1 cellular context compared by ENCODE assay signal in the genomic region with DNA sequence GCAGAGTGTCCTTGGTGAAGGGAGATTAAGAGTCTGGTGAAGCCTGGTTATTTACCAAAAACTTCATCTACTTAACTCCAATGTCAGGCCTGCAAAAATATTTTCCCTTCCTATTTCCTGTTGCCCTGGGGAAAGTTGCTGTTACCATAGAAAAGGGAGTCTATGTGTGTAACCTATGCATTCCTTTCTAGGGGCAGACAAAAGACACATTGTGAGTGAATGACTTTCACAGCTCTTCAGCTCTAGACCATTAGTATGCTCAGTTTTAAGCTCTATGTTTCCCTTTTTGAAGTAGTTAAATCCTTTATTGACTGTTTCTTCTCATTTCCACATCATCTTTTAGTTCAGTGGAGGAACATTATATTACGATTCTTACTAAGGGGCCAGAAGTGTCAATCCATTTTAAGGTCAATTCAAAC.
TF ChIP-seq lines count a peak whose summit lies in the region.

No MANE protein-coding gene starts in this region.

TF ChIP-seq in HCT116, 20 proteins besides CTCF, POLR2A, EP300 and RAD21 (continued from another document):
- TF ChIP-seq, protein P1, sequence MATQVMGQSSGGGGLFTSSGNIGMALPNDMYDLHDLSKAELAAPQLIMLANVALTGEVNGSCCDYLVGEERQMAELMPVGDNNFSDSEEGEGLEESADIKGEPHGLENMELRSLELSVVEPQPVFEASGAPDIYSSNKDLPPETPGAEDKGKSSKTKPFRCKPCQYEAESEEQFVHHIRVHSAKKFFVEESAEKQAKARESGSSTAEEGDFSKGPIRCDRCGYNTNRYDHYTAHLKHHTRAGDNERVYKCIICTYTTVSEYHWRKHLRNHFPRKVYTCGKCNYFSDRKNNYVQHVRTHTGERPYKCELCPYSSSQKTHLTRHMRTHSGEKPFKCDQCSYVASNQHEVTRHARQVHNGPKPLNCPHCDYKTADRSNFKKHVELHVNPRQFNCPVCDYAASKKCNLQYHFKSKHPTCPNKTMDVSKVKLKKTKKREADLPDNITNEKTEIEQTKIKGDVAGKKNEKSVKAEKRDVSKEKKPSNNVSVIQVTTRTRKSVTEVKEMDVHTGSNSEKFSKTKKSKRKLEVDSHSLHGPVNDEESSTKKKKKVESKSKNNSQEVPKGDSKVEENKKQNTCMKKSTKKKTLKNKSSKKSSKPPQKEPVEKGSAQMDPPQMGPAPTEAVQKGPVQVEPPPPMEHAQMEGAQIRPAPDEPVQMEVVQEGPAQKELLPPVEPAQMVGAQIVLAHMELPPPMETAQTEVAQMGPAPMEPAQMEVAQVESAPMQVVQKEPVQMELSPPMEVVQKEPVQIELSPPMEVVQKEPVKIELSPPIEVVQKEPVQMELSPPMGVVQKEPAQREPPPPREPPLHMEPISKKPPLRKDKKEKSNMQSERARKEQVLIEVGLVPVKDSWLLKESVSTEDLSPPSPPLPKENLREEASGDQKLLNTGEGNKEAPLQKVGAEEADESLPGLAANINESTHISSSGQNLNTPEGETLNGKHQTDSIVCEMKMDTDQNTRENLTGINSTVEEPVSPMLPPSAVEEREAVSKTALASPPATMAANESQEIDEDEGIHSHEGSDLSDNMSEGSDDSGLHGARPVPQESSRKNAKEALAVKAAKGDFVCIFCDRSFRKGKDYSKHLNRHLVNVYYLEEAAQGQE (IDR thresholded peaks at IDR 0.05; ENCODE audit: low read depth) = no peak
- TF ChIP-seq SP1 (IDR thresholded peaks at IDR 0.05; ENCODE audit: low read depth) (no peak), FOSL1 (IDR thresholded peaks at IDR 0.05; ENCODE audit: low read depth) (no peak), CBX3 (IDR thresholded peaks at IDR 0.05; ENCODE audit: low read depth) (no peak)
- TF ChIP-seq, protein P2, sequence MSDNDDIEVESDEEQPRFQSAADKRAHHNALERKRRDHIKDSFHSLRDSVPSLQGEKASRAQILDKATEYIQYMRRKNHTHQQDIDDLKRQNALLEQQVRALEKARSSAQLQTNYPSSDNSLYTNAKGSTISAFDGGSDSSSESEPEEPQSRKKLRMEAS (IDR thresholded peaks at IDR 0.05) = no peak
- TF ChIP-seq, protein P3, sequence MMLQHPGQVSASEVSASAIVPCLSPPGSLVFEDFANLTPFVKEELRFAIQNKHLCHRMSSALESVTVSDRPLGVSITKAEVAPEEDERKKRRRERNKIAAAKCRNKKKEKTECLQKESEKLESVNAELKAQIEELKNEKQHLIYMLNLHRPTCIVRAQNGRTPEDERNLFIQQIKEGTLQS (IDR thresholded peaks at IDR 0.05) = no peak
